Comparison of ENCODE assay signal across 6 cellular contexts in genomic region chr19:1606138-1606651, GRCh38.
DNase-seq lines count a peak whose midpoint lies in the region; ATAC-seq and TF ChIP-seq lines count a peak whose summit lies in the region.

No MANE protein-coding gene starts in this region.

- H2AFZ ChIP-seq in parathyroid adenoma, result peak overlapping the region; percentile 99

- no peaks in the 10 kb centered on the region for H3K9me3 ChIP-seq in parathyroid adenoma (ENCODE audit: control insufficient read depth, low read length)

- no peak for DNase-seq in DMS114 treated with DMSO at 0.1 percent for 48 hours (lab: John Stamatoyannopoulos, UW; ENCODE audit: unreplicated experiment)
- no peak for DNase-seq in GF-D8 (lab: John Stamatoyannopoulos, UW)
- no peak for DNase-seq in NCI-H526 treated with DMSO at 0.1 percent for 48 hours (lab: John Stamatoyannopoulos, UW)

- H3K4me3 ChIP-seq in parathyroid adenoma (ENCODE audit: low read depth, low read length), result peak overlapping the region; percentile 97

- no peaks in the 10 kb centered on the region for H3K27me3 ChIP-seq in parathyroid adenoma (ENCODE audit: control insufficient read depth, insufficient read depth, low read length)

- H3K79me2 ChIP-seq in parathyroid adenoma, result peaks cover 31% of the 10 kb centered on the region

- peak overlapping the region; percentile 2 for H3K9ac ChIP-seq in parathyroid adenoma

- H3K36me3 ChIP-seq in parathyroid adenoma (ENCODE audit: control insufficient read depth, insufficient read depth, low read length), result no peaks in the 10 kb centered on the region

- H3K27ac ChIP-seq in cingulate gyrus (ENCODE audit: low read depth, low read length) (peak overlapping the region; percentile 98), parathyroid adenoma (peak overlapping the region; percentile 96)

- no peak for TF ChIP-seq CTCF in parathyroid adenoma (IDR thresholded peaks at IDR 0.05)

- peaks cover 12% of the 10 kb centered on the region for H3K4me1 ChIP-seq in parathyroid adenoma

- H3K4me2 ChIP-seq in parathyroid adenoma (ENCODE audit: low read length), result peak overlapping the region; percentile 89

- ATAC-seq in HG03196 (IDR thresholded peaks at IDR 0.05; ENCODE audit: unreplicated experiment), result peak; percentile 1
